1 cellular context compared by ENCODE assay signal in the genomic region with DNA sequence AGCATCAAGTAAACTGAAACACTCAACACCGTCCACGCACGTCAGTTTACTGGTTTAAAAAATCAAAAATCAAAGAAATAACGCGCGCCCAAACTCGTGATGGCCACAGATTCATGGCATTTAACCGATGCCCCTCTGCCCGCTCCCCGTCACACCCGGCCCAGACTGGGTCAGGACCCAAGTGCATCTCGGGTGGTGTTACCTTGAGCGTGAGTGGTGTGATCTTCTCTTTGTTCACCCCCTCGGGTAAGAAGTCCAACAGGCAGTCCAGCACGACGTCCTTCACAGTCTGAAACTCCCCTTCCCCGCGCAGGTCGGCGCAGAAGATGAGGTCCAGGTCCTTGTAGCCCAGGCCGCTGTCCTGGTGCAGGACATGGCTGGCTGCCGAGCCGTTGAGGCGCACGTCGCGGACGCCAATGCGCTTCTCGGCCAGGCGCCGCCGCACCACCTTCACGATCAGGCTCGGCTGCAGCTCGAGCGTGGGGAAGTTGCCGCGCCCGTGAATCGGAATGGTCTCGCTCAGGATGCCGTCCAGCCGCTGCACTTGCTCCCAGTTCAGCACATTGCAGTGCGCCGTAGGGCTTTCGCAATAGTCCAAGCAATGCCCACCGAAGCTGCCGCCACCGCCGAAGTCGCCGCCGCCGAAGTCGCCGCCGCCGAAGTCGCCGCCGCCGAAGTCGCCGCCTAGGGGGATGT.
TF ChIP-seq lines count a peak whose summit lies in the region.

No MANE protein-coding gene starts in this region.

TF ChIP-seq in HepG2, 621 proteins besides CTCF, POLR2A, EP300 and RAD21 (continued from another document and continues in another):
- TF ChIP-seq RXRA (CRISPR knock-in tag; IDR thresholded peaks at IDR 0.05): 0 out of 2 replicates have a peak, but pooled peaks have one; percentile 48
- 0 out of 2 replicates have a peak, but pooled peaks have one; percentile 14 for TF ChIP-seq GFI1 (CRISPR knock-in tag; IDR thresholded peaks at IDR 0.05; ENCODE audit: borderline replicate concordance)
- no peak for TF ChIP-seq TP53 (CRISPR knock-in tag; conservative IDR thresholded peaks at IDR 0.05)
- TF ChIP-seq, protein P1, sequence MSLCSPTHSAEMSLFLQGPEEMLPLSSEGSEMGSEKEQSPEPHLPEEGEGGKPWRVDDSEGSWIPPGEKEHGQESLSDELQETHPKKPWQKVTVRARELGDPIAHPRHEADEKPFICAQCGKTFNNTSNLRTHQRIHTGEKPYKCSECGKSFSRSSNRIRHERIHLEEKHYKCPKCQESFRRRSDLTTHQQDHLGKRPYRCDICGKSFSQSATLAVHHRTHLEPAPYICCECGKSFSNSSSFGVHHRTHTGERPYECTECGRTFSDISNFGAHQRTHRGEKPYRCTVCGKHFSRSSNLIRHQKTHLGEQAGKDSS (CRISPR knock-in tag; IDR thresholded peaks at IDR 0.05; ENCODE audit: borderline replicate concordance, low read depth): peak; percentile 31; the same call in 1 of the 2 replicates
- no peak for TF ChIP-seq ZKSCAN1 (IDR thresholded peaks at IDR 0.05; ENCODE audit: low read length)
- TF ChIP-seq ZNF225 (CRISPR knock-in tag; IDR thresholded peaks at IDR 0.05): peak; percentile 56
- peak; percentile 46; the same call in 1 of the 2 replicates for TF ChIP-seq RFXAP (CRISPR knock-in tag; IDR thresholded peaks at IDR 0.05; ENCODE audit: borderline replicate concordance)
- TF ChIP-seq IRF2 (CRISPR knock-in tag; IDR thresholded peaks at IDR 0.05): peak; percentile 49; the same call in 1 of the 2 replicates
- TF ChIP-seq, protein P2, sequence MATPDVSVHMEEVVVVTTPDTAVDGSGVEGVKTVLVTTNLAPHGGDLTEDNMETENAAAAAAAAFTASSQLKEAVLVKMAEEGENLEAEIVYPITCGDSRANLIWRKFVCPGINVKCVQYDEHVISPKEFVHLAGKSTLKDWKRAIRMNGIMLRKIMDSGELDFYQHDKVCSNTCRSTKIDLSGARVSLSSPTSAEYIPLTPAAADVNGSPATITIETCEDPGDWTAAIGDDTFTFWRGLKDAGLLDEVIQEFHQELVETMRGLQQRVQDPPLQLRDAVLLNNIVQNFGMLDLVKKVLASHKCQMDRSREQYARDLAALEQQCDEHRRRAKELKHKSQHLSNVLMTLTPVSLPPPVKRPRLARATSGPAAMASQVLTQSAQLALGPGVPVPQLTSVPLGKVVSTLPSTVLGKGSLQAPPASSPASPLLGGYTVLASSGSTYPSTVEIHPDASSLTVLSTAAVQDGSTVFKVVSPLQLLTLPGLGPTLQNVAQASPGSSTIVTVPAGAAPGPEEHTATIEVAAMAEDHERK (CRISPR knock-in tag; IDR thresholded peaks at IDR 0.05; ENCODE audit: low read depth): no peak
- TF ChIP-seq, protein P3, sequence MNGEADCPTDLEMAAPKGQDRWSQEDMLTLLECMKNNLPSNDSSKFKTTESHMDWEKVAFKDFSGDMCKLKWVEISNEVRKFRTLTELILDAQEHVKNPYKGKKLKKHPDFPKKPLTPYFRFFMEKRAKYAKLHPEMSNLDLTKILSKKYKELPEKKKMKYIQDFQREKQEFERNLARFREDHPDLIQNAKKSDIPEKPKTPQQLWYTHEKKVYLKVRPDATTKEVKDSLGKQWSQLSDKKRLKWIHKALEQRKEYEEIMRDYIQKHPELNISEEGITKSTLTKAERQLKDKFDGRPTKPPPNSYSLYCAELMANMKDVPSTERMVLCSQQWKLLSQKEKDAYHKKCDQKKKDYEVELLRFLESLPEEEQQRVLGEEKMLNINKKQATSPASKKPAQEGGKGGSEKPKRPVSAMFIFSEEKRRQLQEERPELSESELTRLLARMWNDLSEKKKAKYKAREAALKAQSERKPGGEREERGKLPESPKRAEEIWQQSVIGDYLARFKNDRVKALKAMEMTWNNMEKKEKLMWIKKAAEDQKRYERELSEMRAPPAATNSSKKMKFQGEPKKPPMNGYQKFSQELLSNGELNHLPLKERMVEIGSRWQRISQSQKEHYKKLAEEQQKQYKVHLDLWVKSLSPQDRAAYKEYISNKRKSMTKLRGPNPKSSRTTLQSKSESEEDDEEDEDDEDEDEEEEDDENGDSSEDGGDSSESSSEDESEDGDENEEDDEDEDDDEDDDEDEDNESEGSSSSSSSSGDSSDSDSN (CRISPR knock-in tag; IDR thresholded peaks at IDR 0.05): peak; percentile 83
- TF ChIP-seq ZFX (CRISPR knock-in tag; IDR thresholded peaks at IDR 0.05; ENCODE audit: low read depth): peak; percentile 48
- no peak for TF ChIP-seq PAX8 (CRISPR knock-in tag; IDR thresholded peaks at IDR 0.05; ENCODE audit: borderline replicate concordance)
- TF ChIP-seq, protein P4, sequence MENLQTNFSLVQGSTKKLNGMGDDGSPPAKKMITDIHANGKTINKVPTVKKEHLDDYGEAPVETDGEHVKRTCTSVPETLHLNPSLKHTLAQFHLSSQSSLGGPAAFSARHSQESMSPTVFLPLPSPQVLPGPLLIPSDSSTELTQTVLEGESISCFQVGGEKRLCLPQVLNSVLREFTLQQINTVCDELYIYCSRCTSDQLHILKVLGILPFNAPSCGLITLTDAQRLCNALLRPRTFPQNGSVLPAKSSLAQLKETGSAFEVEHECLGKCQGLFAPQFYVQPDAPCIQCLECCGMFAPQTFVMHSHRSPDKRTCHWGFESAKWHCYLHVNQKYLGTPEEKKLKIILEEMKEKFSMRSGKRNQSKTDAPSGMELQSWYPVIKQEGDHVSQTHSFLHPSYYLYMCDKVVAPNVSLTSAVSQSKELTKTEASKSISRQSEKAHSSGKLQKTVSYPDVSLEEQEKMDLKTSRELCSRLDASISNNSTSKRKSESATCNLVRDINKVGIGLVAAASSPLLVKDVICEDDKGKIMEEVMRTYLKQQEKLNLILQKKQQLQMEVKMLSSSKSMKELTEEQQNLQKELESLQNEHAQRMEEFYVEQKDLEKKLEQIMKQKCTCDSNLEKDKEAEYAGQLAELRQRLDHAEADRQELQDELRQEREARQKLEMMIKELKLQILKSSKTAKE (CRISPR knock-in tag; IDR thresholded peaks at IDR 0.05; ENCODE audit: borderline replicate concordance): peak; percentile 50; the same call in 1 of the 2 replicates
- no peak for TF ChIP-seq TCF7 (IDR thresholded peaks at IDR 0.05; ENCODE audit: low read depth)
- no peak for TF ChIP-seq SATB2 (CRISPR knock-in tag; IDR thresholded peaks at IDR 0.05)
- 0 out of 2 replicates have a peak, but pooled peaks have one; percentile 39 for TF ChIP-seq TBX2 (CRISPR knock-in tag; IDR thresholded peaks at IDR 0.05; ENCODE audit: borderline replicate concordance)
- TF ChIP-seq ZNF143 (CRISPR knock-in tag; IDR thresholded peaks at IDR 0.05): no peak
- TF ChIP-seq, protein P5, sequence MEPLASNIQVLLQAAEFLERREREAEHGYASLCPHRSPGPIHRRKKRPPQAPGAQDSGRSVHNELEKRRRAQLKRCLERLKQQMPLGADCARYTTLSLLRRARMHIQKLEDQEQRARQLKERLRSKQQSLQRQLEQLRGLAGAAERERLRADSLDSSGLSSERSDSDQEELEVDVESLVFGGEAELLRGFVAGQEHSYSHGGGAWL (CRISPR knock-in tag; IDR thresholded peaks at IDR 0.05): peak; percentile 51; the same call in 1 of the 2 replicates
- TF ChIP-seq CEBPG (CRISPR knock-in tag; IDR thresholded peaks at IDR 0.05): peak; percentile 79
- TF ChIP-seq ZNF230 (CRISPR knock-in tag; IDR thresholded peaks at IDR 0.05): 0 out of 2 replicates have a peak, but pooled peaks have one; percentile 9
- TF ChIP-seq, protein P6, sequence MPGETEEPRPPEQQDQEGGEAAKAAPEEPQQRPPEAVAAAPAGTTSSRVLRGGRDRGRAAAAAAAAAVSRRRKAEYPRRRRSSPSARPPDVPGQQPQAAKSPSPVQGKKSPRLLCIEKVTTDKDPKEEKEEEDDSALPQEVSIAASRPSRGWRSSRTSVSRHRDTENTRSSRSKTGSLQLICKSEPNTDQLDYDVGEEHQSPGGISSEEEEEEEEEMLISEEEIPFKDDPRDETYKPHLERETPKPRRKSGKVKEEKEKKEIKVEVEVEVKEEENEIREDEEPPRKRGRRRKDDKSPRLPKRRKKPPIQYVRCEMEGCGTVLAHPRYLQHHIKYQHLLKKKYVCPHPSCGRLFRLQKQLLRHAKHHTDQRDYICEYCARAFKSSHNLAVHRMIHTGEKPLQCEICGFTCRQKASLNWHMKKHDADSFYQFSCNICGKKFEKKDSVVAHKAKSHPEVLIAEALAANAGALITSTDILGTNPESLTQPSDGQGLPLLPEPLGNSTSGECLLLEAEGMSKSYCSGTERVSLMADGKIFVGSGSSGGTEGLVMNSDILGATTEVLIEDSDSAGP (CRISPR knock-in tag; IDR thresholded peaks at IDR 0.05; ENCODE audit: borderline replicate concordance): 0 out of 2 replicates have a peak, but pooled peaks have one; percentile 82
- TF ChIP-seq BCL6 (CRISPR knock-in tag; IDR thresholded peaks at IDR 0.05): peak; percentile 23; the same call in 1 of the 2 replicates
- peak; percentile 6; the same call in 1 of the 2 replicates for TF ChIP-seq DMAP1 (CRISPR knock-in tag; IDR thresholded peaks at IDR 0.05)
- peak; percentile 57; the same call in 1 of the 2 replicates for TF ChIP-seq ZFP36L1 (CRISPR knock-in tag; IDR thresholded peaks at IDR 0.05)
- 0 out of 2 replicates have a peak, but pooled peaks have one; percentile 4 for TF ChIP-seq YEATS2 (CRISPR knock-in tag; IDR thresholded peaks at IDR 0.05; ENCODE audit: borderline replicate concordance)
- TF ChIP-seq, protein P7, sequence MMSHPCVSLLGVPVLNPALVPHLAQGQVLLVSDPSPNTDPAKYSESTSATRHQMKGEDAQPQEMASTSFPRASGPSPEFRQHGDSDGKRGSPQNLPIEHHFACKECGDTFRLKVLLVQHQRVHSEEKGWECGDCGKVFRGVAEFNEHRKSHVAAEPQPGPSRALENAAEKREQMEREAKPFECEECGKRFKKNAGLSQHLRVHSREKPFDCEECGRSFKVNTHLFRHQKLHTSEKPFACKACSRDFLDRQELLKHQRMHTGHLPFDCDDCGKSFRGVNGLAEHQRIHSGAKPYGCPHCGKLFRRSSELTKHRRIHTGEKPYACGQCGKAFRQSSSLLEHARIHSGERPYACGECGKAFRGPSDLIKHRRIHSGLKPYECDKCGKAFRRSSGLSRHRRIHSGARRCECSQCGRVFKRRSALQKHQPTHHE (CRISPR knock-in tag; IDR thresholded peaks at IDR 0.05; ENCODE audit: borderline replicate concordance): 0 out of 2 replicates have a peak, but pooled peaks have one; percentile 37
- 0 out of 2 replicates have a peak, but pooled peaks have one; percentile 9 for TF ChIP-seq KDM5A (IDR thresholded peaks at IDR 0.05; ENCODE audit: borderline replicate concordance, low read length)
- TF ChIP-seq, protein P8, sequence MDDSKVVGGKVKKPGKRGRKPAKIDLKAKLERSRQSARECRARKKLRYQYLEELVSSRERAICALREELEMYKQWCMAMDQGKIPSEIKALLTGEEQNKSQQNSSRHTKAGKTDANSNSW (CRISPR knock-in tag; IDR thresholded peaks at IDR 0.05; ENCODE audit: borderline replicate concordance): peak; percentile 17; the same call in 1 of the 2 replicates
- TF ChIP-seq ZMYM2 (CRISPR knock-in tag; IDR thresholded peaks at IDR 0.05): no peak
- TF ChIP-seq SMAD1 (CRISPR knock-in tag; IDR thresholded peaks at IDR 0.05; ENCODE audit: borderline replicate concordance, low read depth): peak; percentile 61; the same call in 1 of the 2 replicates
- 0 out of 2 replicates have a peak, but pooled peaks have one; percentile 60 for TF ChIP-seq HOXA9 (CRISPR knock-in tag; IDR thresholded peaks at IDR 0.05; ENCODE audit: borderline replicate concordance)
- TF ChIP-seq, protein P9, sequence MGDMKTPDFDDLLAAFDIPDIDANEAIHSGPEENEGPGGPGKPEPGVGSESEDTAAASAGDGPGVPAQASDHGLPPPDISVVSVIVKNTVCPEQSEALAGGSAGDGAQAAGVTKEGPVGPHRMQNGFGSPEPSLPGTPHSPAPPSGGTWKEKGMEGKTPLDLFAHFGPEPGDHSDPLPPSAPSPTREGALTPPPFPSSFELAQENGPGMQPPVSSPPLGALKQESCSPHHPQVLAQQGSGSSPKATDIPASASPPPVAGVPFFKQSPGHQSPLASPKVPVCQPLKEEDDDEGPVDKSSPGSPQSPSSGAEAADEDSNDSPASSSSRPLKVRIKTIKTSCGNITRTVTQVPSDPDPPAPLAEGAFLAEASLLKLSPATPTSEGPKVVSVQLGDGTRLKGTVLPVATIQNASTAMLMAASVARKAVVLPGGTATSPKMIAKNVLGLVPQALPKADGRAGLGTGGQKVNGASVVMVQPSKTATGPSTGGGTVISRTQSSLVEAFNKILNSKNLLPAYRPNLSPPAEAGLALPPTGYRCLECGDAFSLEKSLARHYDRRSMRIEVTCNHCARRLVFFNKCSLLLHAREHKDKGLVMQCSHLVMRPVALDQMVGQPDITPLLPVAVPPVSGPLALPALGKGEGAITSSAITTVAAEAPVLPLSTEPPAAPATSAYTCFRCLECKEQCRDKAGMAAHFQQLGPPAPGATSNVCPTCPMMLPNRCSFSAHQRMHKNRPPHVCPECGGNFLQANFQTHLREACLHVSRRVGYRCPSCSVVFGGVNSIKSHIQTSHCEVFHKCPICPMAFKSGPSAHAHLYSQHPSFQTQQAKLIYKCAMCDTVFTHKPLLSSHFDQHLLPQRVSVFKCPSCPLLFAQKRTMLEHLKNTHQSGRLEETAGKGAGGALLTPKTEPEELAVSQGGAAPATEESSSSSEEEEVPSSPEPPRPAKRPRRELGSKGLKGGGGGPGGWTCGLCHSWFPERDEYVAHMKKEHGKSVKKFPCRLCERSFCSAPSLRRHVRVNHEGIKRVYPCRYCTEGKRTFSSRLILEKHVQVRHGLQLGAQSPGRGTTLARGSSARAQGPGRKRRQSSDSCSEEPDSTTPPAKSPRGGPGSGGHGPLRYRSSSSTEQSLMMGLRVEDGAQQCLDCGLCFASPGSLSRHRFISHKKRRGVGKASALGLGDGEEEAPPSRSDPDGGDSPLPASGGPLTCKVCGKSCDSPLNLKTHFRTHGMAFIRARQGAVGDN (CRISPR knock-in tag; IDR thresholded peaks at IDR 0.05): peak; percentile 87; the same call in 1 of the 2 replicates
- TF ChIP-seq ASH2L (IDR thresholded peaks at IDR 0.05; ENCODE audit: insufficient read length, low read depth, low read length): peak; percentile 79
- TF ChIP-seq SOX13 (IDR thresholded peaks at IDR 0.05): no peak
- TF ChIP-seq SOX13 (CRISPR knock-in tag; conservative IDR thresholded peaks at IDR 0.05 in 1 of 2, IDR thresholded peaks at IDR 0.05 in 1 of 2): peak in 1 of 2 experiments; percentile 18; a peak in 1 of 4 replicates
- peak; percentile 77; the same call in 1 of the 2 replicates for TF ChIP-seq ZNF292 (CRISPR knock-in tag; IDR thresholded peaks at IDR 0.05; ENCODE audit: borderline replicate concordance, low read depth)
- TF ChIP-seq PCBP2 (optimal IDR thresholded peaks at IDR 0.05; ENCODE audit: low read depth, low read length, poor library complexity, severe bottlenecking): no peak
- TF ChIP-seq PHF8 (CRISPR knock-in tag; IDR thresholded peaks at IDR 0.05): peak; percentile 74; the same call in 1 of the 2 replicates
- TF ChIP-seq CAMTA2 (CRISPR knock-in tag; IDR thresholded peaks at IDR 0.05; ENCODE audit: borderline replicate concordance): 0 out of 2 replicates have a peak, but pooled peaks have one; percentile 47
- peak; percentile 91; the same call in 1 of the 2 replicates for TF ChIP-seq KAT7 (CRISPR knock-in tag; IDR thresholded peaks at IDR 0.05; ENCODE audit: borderline replicate concordance)
- TF ChIP-seq ZNF883 (CRISPR knock-in tag; IDR thresholded peaks at IDR 0.05; ENCODE audit: not compliant biosample characterization): peak; percentile 55
- 0 out of 2 replicates have a peak, but pooled peaks have one; percentile 49 for TF ChIP-seq ZNF737 (CRISPR knock-in tag; IDR thresholded peaks at IDR 0.05; ENCODE audit: borderline replicate concordance)
